ENCODE assay signal across 2 cellular contexts in genomic region chr6:39527792-39528564, GRCh38.
TF ChIP-seq lines count a peak whose summit lies in the region.

No MANE protein-coding gene starts in this region.

TF ChIP-seq in IMR-90, 13 proteins besides CTCF, POLR2A, EP300 and RAD21:
- TF ChIP-seq MAFK (IDR thresholded peaks at IDR 0.05; ENCODE audit: low read depth, low read length) (peak; percentile 91), USF2 (IDR thresholded peaks at IDR 0.05; ENCODE audit: low read depth, low read length) (no peak)

TF ChIP-seq in GM12878, 131 proteins besides CTCF, POLR2A, EP300 and RAD21:
- no peak for TF ChIP-seq RELA (IDR thresholded peaks at IDR 0.05; ENCODE audit: borderline replicate concordance, partially characterized antibody)
- no peak for TF ChIP-seq EZH2 (IDR thresholded peaks at IDR 0.05; ENCODE audit: borderline replicate concordance, control insufficient read depth, low read depth, low read length)
- TF ChIP-seq EGR1 (IDR thresholded peaks at IDR 0.05; ENCODE audit: borderline replicate concordance in 1 of 2, low read depth in 2 of 2, low read length in 2 of 2) = no peak
- TF ChIP-seq ATF7 (IDR thresholded peaks at IDR 0.05; ENCODE audit: low read depth) = 0 out of 2 replicates have a peak, but pooled peaks have one; percentile 18
- TF ChIP-seq ZSCAN29 (IDR thresholded peaks at IDR 0.05) = no peak
- TF ChIP-seq CUX1 (IDR thresholded peaks at IDR 0.05; ENCODE audit: insufficient replicate concordance, low read depth, low read length) = no peak
- TF ChIP-seq POLR2AphosphoS5 (IDR thresholded peaks at IDR 0.05; ENCODE audit: low read length) = no peak
